In genomic region chr19:12669272-12670158, GRCh38 we compare ENCODE assay signal across 1 cellular context.
TF ChIP-seq lines count a peak whose summit lies in the region.

No MANE protein-coding gene starts in this region.

TF ChIP-seq in HepG2, 621 proteins besides CTCF, POLR2A, EP300 and RAD21 (continued from another document and continues in another):
- TF ChIP-seq SNAPC4 (CRISPR knock-in tag; IDR thresholded peaks at IDR 0.05), result peak; percentile 51; the same call in 1 of the 2 replicates
- no peak for TF ChIP-seq REPIN1 (CRISPR knock-in tag; IDR thresholded peaks at IDR 0.05; ENCODE audit: borderline replicate concordance, low read depth)
- no peak for TF ChIP-seq TBX3 (IDR thresholded peaks at IDR 0.05; ENCODE audit: borderline replicate concordance)
- no peak for TF ChIP-seq TGIF2 (CRISPR knock-in tag; IDR thresholded peaks at IDR 0.05)
- no peak; the same call in 1 of the 2 replicates for TF ChIP-seq MYNN (CRISPR knock-in tag; IDR thresholded peaks at IDR 0.05; ENCODE audit: low read depth)
- TF ChIP-seq ZGPAT (CRISPR knock-in tag; IDR thresholded peaks at IDR 0.05), result peak; percentile 81; the same call in 1 of the 2 replicates
- TF ChIP-seq SRF (IDR thresholded peaks at IDR 0.05; ENCODE audit: low read depth, low read length), result no peak
- TF ChIP-seq GFI1 (CRISPR knock-in tag; IDR thresholded peaks at IDR 0.05; ENCODE audit: borderline replicate concordance), result no peak
- TF ChIP-seq ZNF704 (CRISPR knock-in tag; IDR thresholded peaks at IDR 0.05; ENCODE audit: borderline replicate concordance), result no peak
- peak; percentile 38; the same call in 1 of the 2 replicates for TF ChIP-seq SRY (CRISPR knock-in tag; IDR thresholded peaks at IDR 0.05)
- TF ChIP-seq TAF1 (CRISPR knock-in tag; IDR thresholded peaks at IDR 0.05), result peak; percentile 77
- no peak for TF ChIP-seq ZNF496 (CRISPR knock-in tag; IDR thresholded peaks at IDR 0.05; ENCODE audit: insufficient replicate concordance)
- TF ChIP-seq NCOR1 (IDR thresholded peaks at IDR 0.05; ENCODE audit: borderline replicate concordance, low read length), result peak; percentile 71; the same call in 1 of the 2 replicates
- no peak for TF ChIP-seq ZNF773 (CRISPR knock-in tag; IDR thresholded peaks at IDR 0.05; ENCODE audit: borderline replicate concordance)
- no peak for TF ChIP-seq ATM (IDR thresholded peaks at IDR 0.05; ENCODE audit: borderline replicate concordance)
- TF ChIP-seq ZBTB7A (CRISPR knock-in tag; IDR thresholded peaks at IDR 0.05), result peak; percentile 14; the same call in 1 of the 2 replicates
- TF ChIP-seq NFE2L2 (IDR thresholded peaks at IDR 0.05; ENCODE audit: low read length), result no peak
- TF ChIP-seq ARNT2 (CRISPR knock-in tag; IDR thresholded peaks at IDR 0.05; ENCODE audit: low read depth), result peak; percentile 57; the same call in 1 of the 2 replicates
- TF ChIP-seq ZFP1 (CRISPR knock-in tag; IDR thresholded peaks at IDR 0.05), result no peak
- peak; percentile 85 for TF ChIP-seq YY1 (IDR thresholded peaks at IDR 0.05; ENCODE audit: insufficient read depth, insufficient replicate concordance, low read depth, low read length)
- no peak; the same call in 1 of the 2 replicates for TF ChIP-seq POLR2AphosphoS2 (IDR thresholded peaks at IDR 0.05; ENCODE audit: low read depth, low read length)
- TF ChIP-seq ZNF326 (CRISPR knock-in tag; IDR thresholded peaks at IDR 0.05; ENCODE audit: borderline replicate concordance), result no peak
- no peak for TF ChIP-seq ZNF17 (CRISPR knock-in tag; IDR thresholded peaks at IDR 0.05)
- TF ChIP-seq GMEB1 (CRISPR knock-in tag; IDR thresholded peaks at IDR 0.05; ENCODE audit: borderline replicate concordance), result peak; percentile 86; the same call in 1 of the 2 replicates
- TF ChIP-seq PHF5A (CRISPR knock-in tag; IDR thresholded peaks at IDR 0.05; ENCODE audit: low read depth, unreplicated experiment), result peak; percentile 31
- no peak for TF ChIP-seq CREBL2 (CRISPR knock-in tag; IDR thresholded peaks at IDR 0.05; ENCODE audit: borderline replicate concordance)
- TF ChIP-seq ZMAT3 (CRISPR knock-in tag; conservative IDR thresholded peaks at IDR 0.05), result peak; percentile 63; the same call in 1 of the 2 replicates
- TF ChIP-seq ZNF614 (CRISPR knock-in tag; IDR thresholded peaks at IDR 0.05; ENCODE audit: borderline replicate concordance), result no peak; the same call in 1 of the 2 replicates
- TF ChIP-seq SMYD3 (CRISPR knock-in tag; IDR thresholded peaks at IDR 0.05), result no peak
- peak; percentile 82 for TF ChIP-seq IRF2 (CRISPR knock-in tag; IDR thresholded peaks at IDR 0.05)
- no peak; the same call in 1 of the 2 replicates for TF ChIP-seq ZNF619 (CRISPR knock-in tag; IDR thresholded peaks at IDR 0.05)
- TF ChIP-seq MATR3 (CRISPR knock-in tag; IDR thresholded peaks at IDR 0.05), result no peak
- no peak for TF ChIP-seq RFX1 (IDR thresholded peaks at IDR 0.05)
- TF ChIP-seq ZKSCAN5 (CRISPR knock-in tag; IDR thresholded peaks at IDR 0.05), result no peak
- TF ChIP-seq THRA (CRISPR knock-in tag; IDR thresholded peaks at IDR 0.05; ENCODE audit: borderline replicate concordance), result no peak; the same call in 1 of the 2 replicates
- TF ChIP-seq STAT6 (CRISPR knock-in tag; IDR thresholded peaks at IDR 0.05; ENCODE audit: borderline replicate concordance), result no peak
- no peak for TF ChIP-seq ZNF260 (CRISPR knock-in tag; IDR thresholded peaks at IDR 0.05; ENCODE audit: borderline replicate concordance, low read depth)
- TF ChIP-seq ATF3 (CRISPR knock-in tag; IDR thresholded peaks at IDR 0.05), result no peak
- TF ChIP-seq FOXJ3 (CRISPR knock-in tag; IDR thresholded peaks at IDR 0.05; ENCODE audit: borderline replicate concordance), result peak; percentile 59; the same call in 1 of the 2 replicates
- TF ChIP-seq HNRNPL (IDR thresholded peaks at IDR 0.05; ENCODE audit: low read depth, low read length), result 0 out of 2 replicates have a peak, but pooled peaks have one; percentile 30
- no peak for TF ChIP-seq MTF1 (CRISPR knock-in tag; IDR thresholded peaks at IDR 0.05)
- no peak for TF ChIP-seq PBX2 (CRISPR knock-in tag; IDR thresholded peaks at IDR 0.05)
- no peak for TF ChIP-seq HNRNPK (IDR thresholded peaks at IDR 0.05; ENCODE audit: low read depth, low read length, poor library complexity, severe bottlenecking)
- no peak for TF ChIP-seq ZFYVE20 (CRISPR knock-in tag; IDR thresholded peaks at IDR 0.05; ENCODE audit: borderline replicate concordance, low read depth)
- peak; percentile 37; the same call in 1 of the 2 replicates for TF ChIP-seq NR0B2 (CRISPR knock-in tag; IDR thresholded peaks at IDR 0.05)
- TF ChIP-seq ARNTL (CRISPR knock-in tag; IDR thresholded peaks at IDR 0.05), result 0 out of 2 replicates have a peak, but pooled peaks have one; percentile 31
- TF ChIP-seq ISL2 (CRISPR knock-in tag; IDR thresholded peaks at IDR 0.05), result no peak
- no peak for TF ChIP-seq SATB2 (CRISPR knock-in tag; IDR thresholded peaks at IDR 0.05)
